ENCODE assay signal across 14 cellular contexts in the genomic region with DNA sequence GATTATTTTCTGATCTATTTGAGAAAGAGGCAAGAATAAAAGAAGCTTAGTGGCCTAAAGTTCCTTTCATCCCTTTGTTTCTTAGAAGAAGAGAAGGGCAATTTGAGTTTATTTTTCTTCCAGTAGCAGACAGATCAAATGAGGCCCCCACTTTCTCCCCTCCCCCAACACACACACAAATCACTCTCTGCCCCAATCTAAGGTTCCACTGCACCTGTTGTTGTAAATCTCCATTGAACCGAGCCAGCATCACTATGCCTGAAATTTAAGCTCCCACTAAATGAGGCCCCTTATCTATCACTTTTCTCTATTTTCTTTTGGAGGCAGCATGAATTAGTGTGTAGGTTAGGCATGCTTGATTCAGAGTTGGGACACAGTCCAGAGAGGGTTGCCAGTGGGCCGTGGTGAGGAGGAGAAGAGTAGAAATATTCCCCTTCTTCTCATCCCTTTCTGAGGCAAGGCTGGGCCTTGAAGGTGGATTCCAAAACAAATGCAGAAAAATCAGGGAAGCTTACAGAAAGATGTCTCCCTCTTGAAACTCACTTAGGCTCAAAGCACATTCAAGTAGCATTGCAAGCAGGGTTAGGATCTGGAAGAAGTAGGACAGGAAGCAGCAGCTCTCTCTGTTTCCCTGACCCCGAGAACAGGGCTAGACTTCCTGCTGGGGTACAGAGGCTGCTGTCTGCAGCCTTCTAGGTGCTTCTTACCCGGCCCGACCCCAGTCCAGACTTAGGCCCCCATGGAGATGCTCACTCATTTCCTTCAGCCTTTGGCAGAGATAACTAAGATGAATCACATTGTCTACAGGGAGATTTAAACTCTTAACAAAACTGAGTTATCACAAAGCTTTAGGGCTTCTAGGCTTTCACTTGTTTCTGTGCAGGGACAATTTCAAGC.
DNase-seq lines count a peak whose midpoint lies in the region; ATAC-seq and TF ChIP-seq lines count a peak whose summit lies in the region.
"Had no signal": no experiment of that assay in that cellular context is flagged by ENCODE, and none has a peak within 500 bp of the region (broad histone marks: within the 10 kb centered on the region; RNA-seq: fewer than 3 reads in every experiment).

No MANE protein-coding gene starts in this region.

- no TSS peak for BruUV-seq in IMR-90 (replicated peaks; lab: Mats Ljungman, UMichigan)

- no peak for TF ChIP-seq POLR2A in IMR-90 (IDR thresholded peaks at IDR 0.05; ENCODE audit: low read depth, low read length)

- H3K27me3 Mint-ChIP-seq in activated T-helper 17 cell treated with anti-CD3 and anti-CD28 coated beads, Interleukin-2, amount 50 U/mL, for 72 hours, result no peaks in the 10 kb centered on the region

- peak overlapping the region in 1 of 2 experiments; percentile 6; a peak in 1 of 4 replicates for H4K8ac ChIP-seq in IMR-90 (ENCODE audit: low read depth in 2 of 2, low read length in 2 of 2)

- no peaks in the 10 kb centered on the region for H3K79me1 ChIP-seq in IMR-90 (ENCODE audit: low read depth in 1 of 2, low read length in 2 of 2)

- H3K27ac ChIP-seq in IMR-90 (ENCODE audit: insufficient read depth, low read length), result no peak overlapping the region
- H3K27ac ChIP-seq in thymus (ENCODE audit: low read depth), result peak overlapping the region; percentile 66
- no peak overlapping the region for H3K27ac ChIP-seq in lower lobe of right lung
- H3K27ac ChIP-seq: BLaER1 treated with 17β-estradiol and CSF1 and Interleukin-3, amounts not matched to agents 10 nM and 100 nM; foreskin keratinocyte had no signal

- H3K27ac Mint-ChIP-seq in activated T-helper 17 cell treated with anti-CD3 and anti-CD28 coated beads, Interleukin-2, amount 50 U/mL, for 72 hours, result peak overlapping the region; percentile 41

- CTCF ChIA-PET in IMR-90 (lab: Yijun Ruan, JAX), result no interaction called here

- H4K91ac ChIP-seq in IMR-90 (ENCODE audit: insufficient read depth, low read depth, low read length), result no peak overlapping the region

- H3K36me3 ChIP-seq in IMR-90 (ENCODE audit: control insufficient read depth, insufficient read depth, low read length) (no peaks in the 10 kb centered on the region), thymus (ENCODE audit: control insufficient read depth, insufficient read depth) (no peaks in the 10 kb centered on the region), lower lobe of right lung (no peaks in the 10 kb centered on the region)

- no peak overlapping the region for H3K18ac ChIP-seq in IMR-90 (ENCODE audit: low read depth, low read length)

- in situ Hi-C loops in IMR-90 (cut with MboI; ENCODE audit: low sequenced_read_pairs), result no loop called here

- H3K4ac ChIP-seq in IMR-90 (ENCODE audit: low read depth, low read length), result peak overlapping the region; percentile 2; the same call in 1 of the 2 replicates

- intact Hi-C loops in IMR-90 (cut with micrococcal nuclease), result no loop called here
- intact Hi-C loops in lower lobe of right lung (cut with DNase I), result no loop called here

- no peak overlapping the region for H3K9ac ChIP-seq in IMR-90 (ENCODE audit: low read depth, low read length)
- H3K9ac ChIP-seq: BLaER1 treated with 17β-estradiol and CSF1 and Interleukin-3, amounts not matched to agents 10 nM and 100 nM had no signal

- no peak overlapping the region; the same call in 1 of the 2 replicates for H2BK20ac ChIP-seq in IMR-90 (ENCODE audit: low read depth, low read length)

- no peak for TF ChIP-seq CTCF in IMR-90 (conservative IDR thresholded peaks at IDR 0.05; ENCODE audit: low read depth, low read length)
- TF ChIP-seq CTCF in lower lobe of right lung (IDR thresholded peaks at IDR 0.05), result no peak

- H3K4me1 ChIP-seq in IMR-90 (ENCODE audit: control insufficient read depth, insufficient read depth, low read length) (peaks cover 8% of the 10 kb centered on the region), thymus (ENCODE audit: control insufficient read depth, insufficient read depth, low read length) (peaks cover 14% of the 10 kb centered on the region), lower lobe of right lung (no peaks in the 10 kb centered on the region)
- H3K4me1 ChIP-seq: foreskin keratinocyte had no signal

- H3K4me1 Mint-ChIP-seq in activated T-helper 17 cell treated with anti-CD3 and anti-CD28 coated beads, Interleukin-2, amount 50 U/mL, for 72 hours, result peaks cover 15% of the 10 kb centered on the region

- H3K56ac ChIP-seq in IMR-90 (ENCODE audit: extremely low read depth, insufficient read depth, low read length), result no peak overlapping the region

- DNase-seq in IMR-90 (peak; percentile 56), iris pigment epithelial cell (ENCODE audit: low read depth) (peak; percentile 54), lower lobe of right lung (no peak)
- DNase-seq: activated CD4-positive, alpha-beta T cell treated with anti-CD3 and anti-CD28 coated beads for 1 hour; activated naive CD4-positive, alpha-beta T cell; foreskin keratinocyte; left ventricle myocardium superior; NCI-H1092 had no signal

- ATAC-seq in IMR-90 (ENCODE audit: low read depth) (peak; percentile 74), lower lobe of right lung (no peak), HG03280 (IDR thresholded peaks at IDR 0.05; ENCODE audit: unreplicated experiment) (no peak), HG02623 (IDR thresholded peaks at IDR 0.05; ENCODE audit: unreplicated experiment) (no peak)
- ATAC-seq in activated T-helper 17 cell treated with anti-CD3 and anti-CD28 coated beads, Interleukin-2, amount 50 U/mL, for 72 hours (replicated peaks), result no peak
- ATAC-seq: foreskin keratinocyte, HepG2, left ventricle myocardium superior had no signal

- H3K4me3 Mint-ChIP-seq in activated T-helper 17 cell treated with anti-CD3 and anti-CD28 coated beads, Interleukin-2, amount 50 U/mL, for 72 hours, result no peak overlapping the region

- H4K20me1 ChIP-seq in IMR-90 (ENCODE audit: insufficient read depth, low read length), result no peaks in the 10 kb centered on the region
- H4K20me1 ChIP-seq: BLaER1 treated with 17β-estradiol and CSF1 and Interleukin-3, amounts not matched to agents 10 nM and 100 nM had no signal

- no peak overlapping the region for H2AFZ ChIP-seq in IMR-90 (replicated peaks; ENCODE audit: low read length, poor library complexity)

- POLR2A ChIA-PET in IMR-90 (lab: Charles Lee; ENCODE audit: unreplicated experiment), result no interaction called here

- H3K23ac ChIP-seq in IMR-90 (ENCODE audit: low read depth, low read length), result peak overlapping the region; percentile 13; the same call in 1 of the 2 replicates

- peaks cover 6% of the 10 kb centered on the region for H3K9me3 Mint-ChIP-seq in activated T-helper 17 cell treated with anti-CD3 and anti-CD28 coated beads, Interleukin-2, amount 50 U/mL, for 72 hours

- H3K36me3 Mint-ChIP-seq in activated T-helper 17 cell treated with anti-CD3 and anti-CD28 coated beads, Interleukin-2, amount 50 U/mL, for 72 hours (ENCODE audit: low read depth), result peaks cover 8% of the 10 kb centered on the region

- WGBS in IMR-90 (ENCODE audit: extremely low coverage in 2 of 2, insufficient read length in 1 of 2), 2 experiments, result 83% methylated on average over 1 of the region's 5 CpGs; no CpG with 5 or more reads in 1 of the 2 experiments
- WGBS in thymus, result 65% methylated on average over 5 of the region's 5 CpGs

- H3K4me2 ChIP-seq in IMR-90 (ENCODE audit: low read depth, low read length), result no peak overlapping the region; the same call in 1 of the 2 replicates
- H3K4me2 ChIP-seq: BLaER1 treated with 17β-estradiol and CSF1 and Interleukin-3, amounts not matched to agents 10 nM and 100 nM had no signal

- H3K9me3 ChIP-seq in IMR-90 (ENCODE audit: control insufficient read depth, insufficient read depth, low read length), result no peaks in the 10 kb centered on the region
- no peaks in the 10 kb centered on the region for H3K9me3 ChIP-seq in thymus (ENCODE audit: control insufficient read depth)
- no peaks in the 10 kb centered on the region for H3K9me3 ChIP-seq in lower lobe of right lung
- H3K9me3 ChIP-seq: BLaER1 treated with 17β-estradiol and CSF1 and Interleukin-3, amounts not matched to agents 10 nM and 100 nM had no signal

- H3K14ac ChIP-seq in IMR-90 (replicated peaks; ENCODE audit: low read depth, low read length), result 0 out of 2 replicates have a peak overlapping the region, but pooled peaks have one; percentile 2

- no peak overlapping the region for H2AK5ac ChIP-seq in IMR-90 (ENCODE audit: low read depth, low read length)

- H2BK15ac ChIP-seq in IMR-90 (ENCODE audit: low read depth, low read length), result no peak overlapping the region

- no peak overlapping the region for H3K4me3 ChIP-seq in IMR-90 (ENCODE audit: insufficient read depth, low read depth, low read length)
- H3K4me3 ChIP-seq in thymus (ENCODE audit: low read length), result no peak overlapping the region
- no peak overlapping the region for H3K4me3 ChIP-seq in lower lobe of right lung
- H3K4me3 ChIP-seq: BLaER1 treated with 17β-estradiol and CSF1 and Interleukin-3, amounts not matched to agents 10 nM and 100 nM had no signal

- dilution Hi-C loops in IMR-90 (cut with HindIII; ENCODE audit: low sequenced_read_pairs, unreplicated experiment), result no loop called here

- H3K9me1 ChIP-seq in IMR-90 (ENCODE audit: insufficient read depth, low read length), result no peaks in the 10 kb centered on the region; the same call in 1 of the 2 replicates

- peak overlapping the region; percentile 39 for H4K5ac ChIP-seq in IMR-90 (ENCODE audit: low read depth, low read length)

- peak overlapping the region; percentile 37 for H2AK9ac ChIP-seq in IMR-90 (replicated peaks; ENCODE audit: low read depth, low read length, poor library complexity)

- no peak for TF ChIP-seq RAD21 in IMR-90 (IDR thresholded peaks at IDR 0.05; ENCODE audit: low read length)

- peak overlapping the region; percentile 51 for H2BK5ac ChIP-seq in IMR-90 (ENCODE audit: low read depth, low read length, poor library complexity, severe bottlenecking)

- peak overlapping the region; percentile 24; the same call in 1 of the 2 replicates for H2BK120ac ChIP-seq in IMR-90 (ENCODE audit: low read depth, low read length)

- H3K27me3 ChIP-seq in IMR-90 (ENCODE audit: control insufficient read depth, insufficient read depth, low read length) (no peaks in the 10 kb centered on the region), thymus (ENCODE audit: control insufficient read depth, insufficient read depth) (no peaks in the 10 kb centered on the region), lower lobe of right lung (ENCODE audit: low read depth) (no peaks in the 10 kb centered on the region)
- H3K27me3 ChIP-seq: BLaER1 treated with 17β-estradiol and CSF1 and Interleukin-3, amounts not matched to agents 10 nM and 100 nM; foreskin keratinocyte had no signal

TF ChIP-seq in IMR-90, 13 proteins besides CTCF, POLR2A, EP300 and RAD21 (continues in another document):
- TF ChIP-seq MAZ (IDR thresholded peaks at IDR 0.05; ENCODE audit: borderline replicate concordance, low read depth, low read length) (no peak), MXI1 (IDR thresholded peaks at IDR 0.05; ENCODE audit: borderline replicate concordance, low read depth, low read length) (no peak), NFE2L2 (IDR thresholded peaks at IDR 0.05; ENCODE audit: low read depth, low read length) (no peak), CEBPB (IDR thresholded peaks at IDR 0.05; ENCODE audit: low read depth, low read length) (no peak)
